Comparison of ENCODE assay signal across 1 cellular context in the genomic region with DNA sequence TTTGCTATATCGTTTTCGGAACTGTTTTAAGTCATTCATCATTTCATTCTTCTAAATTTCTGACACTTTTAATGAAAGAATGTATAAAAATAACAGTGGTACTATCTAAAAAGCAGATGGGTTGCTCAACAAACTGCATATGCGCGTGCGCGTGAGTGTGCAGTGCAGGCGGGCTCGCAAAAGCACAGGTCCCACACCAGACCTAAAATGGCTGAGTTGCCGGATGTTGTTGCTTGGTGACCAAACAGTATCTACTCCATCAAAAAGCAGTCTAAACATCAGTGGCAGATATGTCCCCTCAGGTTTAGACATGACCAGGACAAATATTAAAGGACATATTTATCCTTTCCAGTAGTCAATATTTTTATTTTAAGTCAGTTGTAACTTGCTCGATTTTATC.
TF ChIP-seq lines count a peak whose summit lies in the region.

No MANE protein-coding gene starts in this region.

TF ChIP-seq in GM23338, 12 proteins besides CTCF, POLR2A, EP300 and RAD21 (continued from another document):
- no peak for TF ChIP-seq ZNF462 (CRISPR knock-in tag; IDR thresholded peaks at IDR 0.05)
- TF ChIP-seq ZNF331 (CRISPR knock-in tag; IDR thresholded peaks at IDR 0.05; ENCODE audit: low read depth) = no peak
